Comparison of ENCODE assay signal across 1 cellular context in the genomic region with DNA sequence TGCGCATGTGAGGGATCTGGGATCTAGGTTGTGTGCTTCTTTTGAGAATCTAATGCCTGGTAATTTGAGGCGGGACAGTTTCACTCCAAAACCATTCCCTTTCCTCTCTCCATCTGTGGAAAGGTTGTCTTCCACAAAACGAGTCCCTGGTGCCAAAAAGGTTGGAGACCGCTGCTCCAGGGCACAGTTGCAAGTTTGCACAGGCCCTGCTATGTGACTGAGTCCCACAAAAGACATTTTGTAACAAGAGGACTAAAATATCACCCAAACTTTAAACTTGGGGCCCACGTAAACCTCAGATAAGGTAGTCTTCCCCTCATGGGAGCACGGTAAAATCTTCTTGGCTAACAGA.
TF ChIP-seq lines count a peak whose summit lies in the region.

No MANE protein-coding gene starts in this region.

TF ChIP-seq in GM23338, 12 proteins besides CTCF, POLR2A, EP300 and RAD21 (continued from another document):
- TF ChIP-seq REST (IDR thresholded peaks at IDR 0.05; ENCODE audit: unreplicated experiment) (no peak), EZH2 (IDR thresholded peaks at IDR 0.05; ENCODE audit: low read depth, unreplicated experiment) (no peak), ZNF462 (CRISPR knock-in tag; IDR thresholded peaks at IDR 0.05) (no peak), POLR2AphosphoS5 (IDR thresholded peaks at IDR 0.05; ENCODE audit: low read depth) (no peak), EZH2phosphoT487 (IDR thresholded peaks at IDR 0.05; ENCODE audit: unreplicated experiment) (no peak), STAT1 (IDR thresholded peaks at IDR 0.05; ENCODE audit: unreplicated experiment) (no peak), JUNB (IDR thresholded peaks at IDR 0.05; ENCODE audit: unreplicated experiment) (no peak), ZNF114 (CRISPR knock-in tag; IDR thresholded peaks at IDR 0.05) (no peak)
TF ChIP-seq in GM23338: peak in this region for 0.
